Comparison of ENCODE assay signal across 1 cellular context in genomic region chr12:108609535-108610335, GRCh38.
TF ChIP-seq lines count a peak whose summit lies in the region.

No MANE protein-coding gene starts in this region.

TF ChIP-seq in IMR-90, 13 proteins besides CTCF, POLR2A, EP300 and RAD21:
- TF ChIP-seq USF2 (IDR thresholded peaks at IDR 0.05; ENCODE audit: low read depth, low read length) (0 out of 2 replicates have a peak, but pooled peaks have one; percentile 22), BHLHE40 (IDR thresholded peaks at IDR 0.05; ENCODE audit: low read depth, low read length) (no peak)
